In genomic region chr19:13839193-13839937, GRCh38 we compare ENCODE assay signal across 8 cellular contexts. TPM values are rescaled to one million over a fixed set of nuclear protein-coding genes. Genes with fewer than 3 reads are reported as not detected.
A peak's percentile ranks its signal among the peaks of the same experiment; 100 is the strongest.
DNase-seq lines count a peak whose midpoint lies in the region; ATAC-seq and TF ChIP-seq lines count a peak whose summit lies in the region.

No MANE protein-coding gene starts in this region.

- TF ChIP-seq CTCF in AG09309 (IDR thresholded peaks at IDR 0.05; ENCODE audit: control insufficient read depth, insufficient read depth, low read depth, low read length, missing control alignments) (no peak), WI38 (IDR thresholded peaks at IDR 0.05; ENCODE audit: low read depth, low read length) (no peak)

- in situ Hi-C loops in T47D (cut with HindIII; ENCODE audit: low pct_unique_long_range_greater_than_20kb, low sequenced_read_pairs), result no loop called here

- no peak for TF ChIP-seq RAD21 in Ishikawa (IDR thresholded peaks at IDR 0.05; ENCODE audit: low read depth)

- H3K4me3 ChIP-seq in AG09309 (ENCODE audit: control insufficient read depth, low read depth, low read length), result peak overlapping the region; percentile 92
- peak overlapping the region; percentile 93 for H3K4me3 ChIP-seq in WI38 (ENCODE audit: low read depth, low read length)

- peak; percentile 29 for TF ChIP-seq POLR2A in GM19193 (IDR thresholded peaks at IDR 0.05; ENCODE audit: extremely low read depth, insufficient read depth, insufficient read length)

- DNase-seq in AG09309 (ENCODE audit: low read depth) (no peak), T47D (ENCODE audit: low read depth in 1 of 2, low spot score in 1 of 2) (peak; percentile 67 to 81), left lobe of liver (ENCODE audit: low spot score) (peak; percentile 82), DMS79 (lab: John Stamatoyannopoulos, UW) (no peak)
- peak; percentile 78 to 87 for DNase-seq in stimulated activated CD4-positive, alpha-beta T cell treated with anti-CD3 and anti-CD28 coated beads, Interleukin-4, amount 100 ng/mL, for 48 hours (ENCODE audit: low read depth in 2 of 2)

- peak; percentile 30; the same call in 1 of the 2 replicates for TF ChIP-seq EP300 in Ishikawa (IDR thresholded peaks at IDR 0.05; ENCODE audit: borderline replicate concordance)

- peak; percentile 53 for ATAC-seq in left lobe of liver

TF ChIP-seq in Ishikawa, 13 proteins besides CTCF, POLR2A, EP300 and RAD21:
- TF ChIP-seq MAX (IDR thresholded peaks at IDR 0.05), result no peak; the same call in none of the 2 replicates
- TF ChIP-seq ZBTB7A (IDR thresholded peaks at IDR 0.05; ENCODE audit: low read depth), result peak; percentile 92
- peak; percentile 68 for TF ChIP-seq NFIC (IDR thresholded peaks at IDR 0.05)
- TF ChIP-seq FOXM1 (IDR thresholded peaks at IDR 0.05; ENCODE audit: borderline replicate concordance, low read depth), result no peak
- TF ChIP-seq TAF1 (IDR thresholded peaks at IDR 0.05; ENCODE audit: low read depth), result 0 out of 2 replicates have a peak, but pooled peaks have one; percentile 10
- no peak for TF ChIP-seq USF1 (IDR thresholded peaks at IDR 0.05)
- 0 out of 2 replicates have a peak, but pooled peaks have one; percentile 16 for TF ChIP-seq TCF12 (IDR thresholded peaks at IDR 0.05; ENCODE audit: low read depth)
- TF ChIP-seq YY1 (IDR thresholded peaks at IDR 0.05; ENCODE audit: low read depth), result 0 out of 2 replicates have a peak, but pooled peaks have one; percentile 52
- peak; percentile 28; the same call in 1 of the 2 replicates for TF ChIP-seq TEAD4 (IDR thresholded peaks at IDR 0.05)

RNA-seq across cellular contexts. Expression of gene NANOS3, which starts 37.6 kb away (rescaled TPM):
- not detected for total RNA-seq in left lobe of liver

RNA-seq across cellular contexts. Expression of gene ZSWIM4, which starts 44.1 kb away (rescaled TPM):
- total RNA-seq in left lobe of liver, result 1.5 TPM

Comparison
In these comparisons a context has a peak if more than half of its experiments do, and no peak if none do; other contexts are left out.
1. DNase-seq: peak in T47D (2 of 2), left lobe of liver (single experiment) and stimulated activated CD4-positive, alpha-beta T cell treated with anti-CD3 and anti-CD28 coated beads, Interleukin-4, amount 100 ng/mL, for 48 hours (2 of 2); none in AG09309 (single experiment) and DMS79 (single experiment).